ENCODE assay signal across 25 cellular contexts in the genomic region with DNA sequence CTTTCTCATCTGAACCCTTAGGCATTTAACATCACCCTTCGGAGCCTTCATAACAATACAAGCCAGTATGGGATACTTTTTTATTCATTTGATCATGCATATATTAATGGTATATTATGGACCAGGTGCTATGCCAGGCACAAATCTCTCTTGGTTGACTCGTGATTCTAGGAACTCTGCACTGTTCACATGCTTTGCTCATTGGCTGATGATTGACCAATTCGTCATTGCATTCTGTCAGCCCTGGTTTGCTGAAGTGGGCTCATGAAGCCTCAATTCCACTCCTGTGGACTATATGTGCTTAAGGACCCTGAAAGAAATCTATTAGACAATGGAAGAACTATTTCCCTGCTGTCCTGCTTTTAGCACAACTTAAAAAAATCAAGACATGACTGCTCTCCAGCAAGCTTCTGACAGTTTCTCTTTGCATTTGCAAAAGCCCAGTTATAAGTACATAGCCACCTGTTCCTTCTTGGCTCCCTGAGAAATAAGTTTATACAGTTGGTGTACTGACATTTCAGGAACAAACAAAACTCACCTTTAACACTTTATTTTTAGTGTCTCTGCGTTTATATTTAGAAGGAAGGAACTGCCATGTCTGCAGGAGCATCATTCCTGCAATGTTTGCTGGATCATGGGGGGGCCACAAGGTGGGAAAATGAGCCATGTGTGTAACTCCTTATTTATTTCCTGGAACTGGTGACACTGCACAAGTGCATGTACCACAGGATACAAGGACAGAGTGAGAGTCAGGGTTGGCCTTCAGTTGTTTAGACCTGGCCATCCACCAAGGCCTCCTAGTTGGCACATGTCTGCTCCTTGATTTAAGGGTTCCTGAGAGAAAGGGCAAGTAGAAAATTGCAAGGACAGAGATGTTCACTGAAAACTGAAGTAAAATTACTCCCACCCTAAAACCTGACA.
"Had no signal": no experiment of that assay in that cellular context is flagged by ENCODE, and none has a peak within 500 bp of the region (broad histone marks: within the 10 kb centered on the region; RNA-seq: fewer than 3 reads in every experiment).

No MANE protein-coding gene starts in this region.

- ATAC-seq: activated CD8-positive, alpha-beta memory T cell treated with anti-CD3 and anti-CD28 coated beads, Interleukin-2, amount 10 ng/mL, durations not matched to agents 7 days and 5 days; activated CD8-positive, alpha-beta T cell treated with anti-CD3 and anti-CD28 coated beads for 36 hours; effector memory CD8-positive, alpha-beta T cell; foreskin keratinocyte had no signal

- H3K9ac ChIP-seq: parathyroid adenoma had no signal

- H3K9me3 Mint-ChIP-seq: activated B cell treated with CpG ODN at 0.5 μM for 24 hours; activated CD8-positive, alpha-beta T cell treated with anti-CD3 and anti-CD28 coated beads for 36 hours; activated T-helper 2 cell treated with anti-CD3 and anti-CD28 coated beads, Interferon-gamma antibody, Interleukin-2, Interleukin-4, amounts not matched to agents 10 μg/mL and 5 μg/mL and 100 μg/mL, durations not matched to agents 14 hours and 24 hours and 36 hours; effector memory CD8-positive, alpha-beta T cell; naive B cell had no signal

- H2AFZ ChIP-seq: parathyroid adenoma had no signal

- H3K4me1 ChIP-seq: parathyroid adenoma, testis had no signal

- H3K36me3 ChIP-seq: brain microvascular endothelial cell, left lung, right atrium auricular region, spleen, transverse colon had no signal

- H3K27ac ChIP-seq: brain microvascular endothelial cell, foreskin keratinocyte, left lung, parathyroid adenoma, right atrium auricular region, spleen, testis, transverse colon had no signal

- H3K27me3 ChIP-seq: brain microvascular endothelial cell, foreskin keratinocyte, left lung, right atrium auricular region, spleen, testis, transverse colon had no signal

- H3K4me3 ChIP-seq: left lung, right atrium auricular region, spleen, testis, transverse colon had no signal

- H3K4me1 Mint-ChIP-seq: nephron progenitor cell had no signal

- DNase-seq: activated B cell treated with CpG ODN at 0.5 μM for 24 hours; activated CD4-positive, alpha-beta T cell treated with anti-CD3 and anti-CD28 coated beads, Interleukin-2, amount 50 U/mL, for 1 hour; activated CD8-positive, alpha-beta memory T cell treated with anti-CD3 and anti-CD28 coated beads, Interleukin-2, amount 10 ng/mL, durations not matched to agents 7 days and 5 days; activated CD8-positive, alpha-beta T cell treated with anti-CD3 and anti-CD28 coated beads for 36 hours; activated T-cell treated with anti-CD3 and anti-CD28 coated beads, Interleukin-2, amount 50 U/mL, for 48 hours; aorta; brain microvascular endothelial cell; caudate nucleus; cortex of kidney; effector memory CD8-positive, alpha-beta T cell; foreskin keratinocyte; kidney glomerular epithelial cell; left lung; naive B cell; nephron progenitor cell; spleen; stimulated activated naive CD4-positive, alpha-beta T cell treated with Interleukin-2 at 50 U/mL for 16 hours; T-helper 2 cell; testis; transverse colon had no signal

- H3K9me3 ChIP-seq: left lung, right atrium auricular region, spleen, testis, transverse colon had no signal

- H3K36me3 Mint-ChIP-seq: activated naive CD8-positive, alpha-beta T cell; mesothelial cell of epicardium; naive B cell had no signal

- H3K27ac Mint-ChIP-seq: activated B cell treated with CpG ODN at 0.5 μM for 24 hours; activated CD8-positive, alpha-beta memory T cell treated with anti-CD3 and anti-CD28 coated beads, Interleukin-2, amount 10 ng/mL, durations not matched to agents 7 days and 5 days; activated CD8-positive, alpha-beta T cell treated with anti-CD3 and anti-CD28 coated beads for 36 hours; activated naive CD8-positive, alpha-beta T cell; activated T-helper 2 cell treated with anti-CD3 and anti-CD28 coated beads, Interferon-gamma antibody, Interleukin-2, Interleukin-4, amounts not matched to agents 10 μg/mL and 5 μg/mL and 100 μg/mL, durations not matched to agents 14 hours and 24 hours and 36 hours; effector memory CD8-positive, alpha-beta T cell; mesothelial cell of epicardium; naive B cell; nephron progenitor cell had no signal

- H3K4me3 Mint-ChIP-seq: activated B cell treated with CpG ODN at 0.5 μM for 24 hours; activated CD8-positive, alpha-beta memory T cell treated with anti-CD3 and anti-CD28 coated beads, Interleukin-2, amount 10 ng/mL, durations not matched to agents 7 days and 5 days; activated CD8-positive, alpha-beta T cell treated with anti-CD3 and anti-CD28 coated beads for 36 hours; activated naive CD8-positive, alpha-beta T cell; effector memory CD8-positive, alpha-beta T cell; mesothelial cell of epicardium; naive B cell; nephron progenitor cell had no signal

- H3K79me2 ChIP-seq: parathyroid adenoma had no signal
